In the genomic region with DNA sequence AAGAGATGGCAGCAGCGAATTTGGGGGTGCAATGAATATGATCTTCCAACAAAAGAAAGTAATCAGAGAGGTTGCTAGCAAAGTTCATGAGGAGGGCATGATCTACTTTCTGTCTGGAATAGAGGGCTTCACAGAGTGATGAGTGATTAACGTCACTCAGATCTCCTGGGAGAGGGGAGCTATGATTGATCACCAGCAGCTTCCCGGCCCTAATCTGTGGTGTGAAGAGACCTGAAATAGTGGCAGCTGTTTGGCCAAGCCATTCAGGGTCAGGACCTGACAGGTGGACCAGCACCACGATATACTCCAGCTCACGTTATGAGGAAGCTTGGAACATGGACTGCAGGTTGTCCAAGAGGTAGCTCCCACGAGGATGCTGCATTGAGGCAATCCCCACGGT, we compare ENCODE assay signal across 21 cellular contexts.
"Had no signal": no experiment of that assay in that cellular context is flagged by ENCODE, and none has a peak within 500 bp of the region (broad histone marks: within the 10 kb centered on the region; RNA-seq: fewer than 3 reads in every experiment).

No MANE protein-coding gene starts in this region.

- H3K36me3 ChIP-seq: SJCRH30 had no signal

- H3K4me3 ChIP-seq: SJCRH30 had no signal

- DNase-seq: Kasumi-1; MM.1S; NCI-H1092 treated with DMSO at 0.1 percent for 48 hours; NCI-H1436; NCI-H187; NCI-H2029; NCI-H2081 treated with DMSO at 0.1 percent for 48 hours; NCI-H2171; NCI-H226; NCI-H446; NCI-H510A; NCI-H524 treated with DMSO at 0.1 percent for 48 hours; NCI-H69; NCI-H774; NK-92 treated with Interleukin-12 subunit alpha and Interleukin-12 subunit beta, amount 100 ng/mL, for 24 hours; PC-3; SHP77 treated with DMSO at 0.1 percent for 48 hours; SJCRH30; T-helper 1 cell had no signal

- ATAC-seq: Panc1, PC-3, SK-N-SH treated with all-trans-retinoic acid at 6 μM for 48 hours had no signal
